ENCODE assay signal across 19 cellular contexts in the genomic region with DNA sequence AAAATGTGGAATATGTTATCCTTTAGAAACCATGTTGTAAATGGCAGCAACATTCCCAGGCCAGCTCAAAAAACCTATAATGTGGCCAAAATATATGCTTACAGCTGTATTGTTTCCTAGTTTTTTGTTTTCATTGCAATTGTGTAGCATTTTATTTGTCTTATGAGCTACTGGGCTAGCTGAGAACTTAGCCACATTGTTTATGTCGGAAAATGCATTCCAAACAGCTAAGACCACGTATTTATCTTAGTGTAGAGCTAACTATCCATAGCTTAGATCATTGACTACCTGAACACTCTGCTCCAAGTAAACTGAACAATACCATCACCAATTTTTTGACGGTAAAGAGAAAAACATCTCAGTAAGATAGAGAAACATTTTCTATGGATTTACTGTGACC. TPM values are rescaled to one million over a fixed set of nuclear protein-coding genes. Genes with fewer than 3 reads are reported as not detected.
"Had no signal": no experiment of that assay in that cellular context is flagged by ENCODE, and none has a peak within 500 bp of the region (broad histone marks: within the 10 kb centered on the region; RNA-seq: fewer than 3 reads in every experiment).

No MANE protein-coding gene starts in this region.

- H3K4me3 ChIP-seq: breast epithelium, coronary artery, heart right ventricle, left ventricle myocardium inferior, right atrium auricular region, transverse colon, uterus had no signal

- H3K9me3 Mint-ChIP-seq: activated CD4-positive, alpha-beta T cell treated with anti-CD3 and anti-CD28 coated beads, Interleukin-2, amount 10 ng/mL, durations not matched to agents 24 days and 14 days; activated T-cell treated with anti-CD3 and anti-CD28 coated beads, Interleukin-2, amount 50 U/mL, for 72 hours had no signal

- H3K4me1 Mint-ChIP-seq: activated CD4-positive, alpha-beta T cell treated with anti-CD3 and anti-CD28 coated beads, Interleukin-2, amount 10 ng/mL, durations not matched to agents 24 days and 14 days had no signal

- H3K4me3 Mint-ChIP-seq: activated CD4-positive, alpha-beta T cell treated with anti-CD3 and anti-CD28 coated beads, Interleukin-2, amount 10 ng/mL, durations not matched to agents 24 days and 14 days; activated T-cell treated with anti-CD3 and anti-CD28 coated beads, Interleukin-2, amount 50 U/mL, for 72 hours had no signal

- H3K27ac ChIP-seq: breast epithelium, coronary artery, heart right ventricle, left ventricle myocardium inferior, right atrium auricular region, transverse colon, uterus had no signal

- H3K27me3 Mint-ChIP-seq: activated CD4-positive, alpha-beta T cell treated with anti-CD3 and anti-CD28 coated beads, Interleukin-2, amount 10 ng/mL, durations not matched to agents 24 days and 14 days; progenitor cell of endocrine pancreas had no signal

- DNase-seq: activated CD4-positive, alpha-beta T cell treated with anti-CD3 and anti-CD28 coated beads, Interleukin-2, amount 10 ng/mL, durations not matched to agents 24 days and 14 days; activated CD4-positive, CD25-positive, alpha-beta regulatory T cell; activated CD8-positive, alpha-beta memory T cell treated with anti-CD3 and anti-CD28 coated beads, Interleukin-2, amount 50 U/mL, for 48 hours; activated effector memory CD4-positive, alpha-beta T cell treated with anti-CD3 and anti-CD28 coated beads, Interleukin-2, amount 50 U/mL, for 16 hours; activated naive CD4-positive, alpha-beta T cell treated with anti-CD3 and anti-CD28 coated beads, Interleukin-2, amount 50 U/mL, for 16 hours; activated T-cell treated with anti-CD3 and anti-CD28 coated beads, Interleukin-2, amount 50 U/mL, for 72 hours; heart right ventricle; left ventricle myocardium inferior; occipital lobe; stimulated activated CD4-positive, alpha-beta T cell treated with anti-CD3 and anti-CD28 coated beads, Interleukin-2, amount 100 ng/mL, for 24 hours; stimulated activated naive CD8-positive, alpha-beta T cell treated with anti-CD3 and anti-CD28 coated beads, Interleukin-15, Interleukin-2, amounts not matched to agents 100 U/mL and 50 U/mL, for 24 hours; substantia nigra; transverse colon; uterus had no signal

- H3K4me1 ChIP-seq: breast epithelium, heart right ventricle, left ventricle myocardium inferior, right atrium auricular region, transverse colon, uterus had no signal

- H3K9me3 ChIP-seq: breast epithelium, heart right ventricle, left ventricle myocardium inferior, right atrium auricular region, transverse colon, uterus had no signal

- H3K36me3 ChIP-seq: breast epithelium, heart right ventricle, left ventricle myocardium inferior, right atrium auricular region, transverse colon, uterus had no signal

- H3K27ac Mint-ChIP-seq: activated CD4-positive, alpha-beta T cell treated with anti-CD3 and anti-CD28 coated beads, Interleukin-2, amount 10 ng/mL, durations not matched to agents 24 days and 14 days; activated T-cell treated with anti-CD3 and anti-CD28 coated beads, Interleukin-2, amount 50 U/mL, for 72 hours; progenitor cell of endocrine pancreas had no signal

- H3K27me3 ChIP-seq: breast epithelium, heart right ventricle, right atrium auricular region, transverse colon, uterus had no signal

- ATAC-seq: activated T-cell treated with anti-CD3 and anti-CD28 coated beads, Interleukin-2, amount 50 U/mL, for 72 hours; heart right ventricle; stimulated activated naive CD8-positive, alpha-beta T cell treated with anti-CD3 and anti-CD28 coated beads, Interleukin-15, Interleukin-2, amounts not matched to agents 100 U/mL and 50 U/mL, for 24 hours had no signal

RNA-seq across cellular contexts. Expression of gene DLX1, which starts 47.2 kb away (rescaled TPM):
- total RNA-seq: activated CD4-positive, alpha-beta T cell treated with anti-CD3 and anti-CD28 coated beads, Interleukin-2, amount 10 ng/mL, durations not matched to agents 24 days and 14 days; left ventricle myocardium inferior; mononuclear cell; right atrium auricular region; transverse colon had no signal
